ENCODE assay signal across 8 cellular contexts in genomic region chr14:64338616-64339316, GRCh38. TPM values are rescaled to one million over a fixed set of nuclear protein-coding genes. Genes with fewer than 3 reads are reported as not detected.
A peak's percentile ranks its signal among the peaks of the same experiment; 100 is the strongest.
DNase-seq lines count a peak whose midpoint lies in the region; ATAC-seq and TF ChIP-seq lines count a peak whose summit lies in the region.

No MANE protein-coding gene starts in this region.

- H3K9me3 Mint-ChIP-seq in IgD-negative memory B cell = peaks cover 0 to 9% (median 4%) of the 10 kb centered on the region in 3 donors

- TF ChIP-seq CTCF in epithelial cell of proximal tubule (conservative IDR thresholded peaks at IDR 0.05; ENCODE audit: low read depth, low read length) = no peak

- peak overlapping the region; percentile 69 to 98 (median 98) for H3K27ac Mint-ChIP-seq in IgD-negative memory B cell

- peak overlapping the region; percentile 94 for H3K4me3 ChIP-seq in epithelial cell of proximal tubule (ENCODE audit: low read depth, low read length)

- peak overlapping the region; percentile 82 to 99 (median 98) for H3K4me3 Mint-ChIP-seq in IgD-negative memory B cell

- DNase-seq in DMS153 (lab: John Stamatoyannopoulos, UW) = peak; percentile 99
- peak; percentile 95 for DNase-seq in OCI-M1 (lab: John Stamatoyannopoulos, UW)
- peak; percentile 84 for DNase-seq in activated T-cell treated with anti-CD3 and anti-CD28 coated beads for 48 hours (ENCODE audit: low read depth)
- peak; percentile 92 for DNase-seq in epithelial cell of proximal tubule (ENCODE audit: low read depth)
- peak; percentile 97 for DNase-seq in mucosa of gallbladder (ENCODE audit: low spot score)
- peak; percentile 81 for DNase-seq in stimulated activated CD8-positive, alpha-beta memory T cell treated with anti-CD3 and anti-CD28 coated beads, Interleukin-4, amount 100 ng/mL, for 24 hours (ENCODE audit: low read depth)

- peaks cover 10 to 21% (median 13%) of the 10 kb centered on the region in 3 donors for H3K4me1 Mint-ChIP-seq in IgD-negative memory B cell

- peak; percentile 86 for ATAC-seq in GM21576 (IDR thresholded peaks at IDR 0.05; ENCODE audit: unreplicated experiment)

- H3K27me3 Mint-ChIP-seq in IgD-negative memory B cell = no peaks in the 10 kb centered on the region

- peaks cover 2% of the 10 kb centered on the region for H3K36me3 Mint-ChIP-seq in IgD-negative memory B cell

RNA-seq across cellular contexts. Expression of gene ESR2, which starts 44.6 kb away (rescaled TPM):
- 1.3 TPM for polyA plus RNA-seq in IgD-negative memory B cell
- total RNA-seq in epithelial cell of proximal tubule = under 0.01 and 0.06 TPM in 2 replicates
- total RNA-seq in mucosa of gallbladder = 0.26 TPM

RNA-seq across cellular contexts. Expression of gene MTHFD1, which starts 49.4 kb away (rescaled TPM):
- polyA plus RNA-seq in IgD-negative memory B cell = 74.7 TPM
- total RNA-seq in epithelial cell of proximal tubule = 42.1 and 122 TPM in 2 replicates
- 40.7 TPM for total RNA-seq in mucosa of gallbladder

Comparison
In these comparisons a context has a peak if more than half of its experiments do, and no peak if none do; other contexts are left out.
1. Peak in every context shown above with its lines: DNase-seq, ATAC-seq and H3K4me3 ChIP-seq.